15 cellular contexts compared by ENCODE assay signal in genomic region chr18:57619881-57620280, GRCh38. TPM values are rescaled to one million over a fixed set of nuclear protein-coding genes. Genes with fewer than 3 reads are reported as not detected.
A peak's percentile ranks its signal among the peaks of the same experiment; 100 is the strongest.
DNase-seq lines count a peak whose midpoint lies in the region; ATAC-seq and TF ChIP-seq lines count a peak whose summit lies in the region.
"Had no signal": no experiment of that assay in that cellular context is flagged by ENCODE, and none has a peak within 500 bp of the region (broad histone marks: within the 10 kb centered on the region; RNA-seq: fewer than 3 reads in every experiment).

No MANE protein-coding gene starts in this region.

- WGBS in GM23248 (ENCODE audit: low coverage in 1 of 2, low lambda C conversion rate in 2 of 2, missing lambda C conversion rate in 2 of 2), 2 experiments = 96 to 100% methylated on average over 3 of the region's 3 CpGs

- H3K27ac ChIP-seq in ACC112 (ENCODE audit: low read depth, low read length) (no peak overlapping the region), GM23248 (no peak overlapping the region)
- H3K27ac ChIP-seq: tibial nerve had no signal

- peak overlapping the region; percentile 79 for H3K4me3 ChIP-seq in ACC112 (ENCODE audit: low read depth, low read length)
- peak overlapping the region; percentile 84 for H3K4me3 ChIP-seq in GM23248

- no peak for ATAC-seq in activated CD8-positive, alpha-beta T cell treated with anti-CD3 and anti-CD28 coated beads for 36 hours
- ATAC-seq in HG02759 (IDR thresholded peaks at IDR 0.05; ENCODE audit: unreplicated experiment) (no peak), HG03139 (IDR thresholded peaks at IDR 0.05; ENCODE audit: unreplicated experiment) (no peak)
- ATAC-seq: sciatic nerve had no signal

- DNase-seq in GM23248 = peak; percentile 18
- no peak for DNase-seq in activated CD8-positive, alpha-beta T cell treated with anti-CD3 and anti-CD28 coated beads for 36 hours
- DNase-seq in kidney glomerular epithelial cell (lab: John Stamatoyannopoulos, UW) = peak; percentile 19
- DNase-seq in NCI-H1417 treated with DMSO at 0.1 percent for 48 hours (lab: John Stamatoyannopoulos, UW) = no peak
- no peak for DNase-seq in SW 1271 (lab: John Stamatoyannopoulos, UW)
- DNase-seq: activated CD8-positive, alpha-beta memory T cell treated with anti-CD3 and anti-CD28 coated beads, Interleukin-2, amount 50 U/mL, for 4 hours; central memory CD4-positive, alpha-beta T cell; NCI-H1436; NCI-H82; T-helper 1 cell had no signal

- H3K79me2 ChIP-seq in ACC112 (ENCODE audit: control insufficient read depth, insufficient read depth, low read length, unreplicated experiment) (peaks cover 47% of the 10 kb centered on the region), GM23248 (ENCODE audit: insufficient read depth) (peaks cover 66% of the 10 kb centered on the region)

- CTCF ChIA-PET in activated CD8-positive, alpha-beta T cell treated with anti-CD3 and anti-CD28 coated beads for 36 hours (lab: Charles Lee) = interaction anchor here (1.1 to 1.2 kb wide), 4 partner anchors 10 to 502 kb away, joined by 3 to 4 read pairs (median 3); no protein-coding TSS in a partner anchor

- peak overlapping the region; percentile 98 for H3K4me2 ChIP-seq in GM23248 (ENCODE audit: unreplicated experiment)

- H3K9me2 ChIP-seq in GM23248 (ENCODE audit: insufficient read depth) = no peaks in the 10 kb centered on the region

- in situ Hi-C loops in GM23248 (cut with MboI) = no loop called here

- no peaks in the 10 kb centered on the region for H4K20me1 ChIP-seq in GM23248 (ENCODE audit: insufficient read depth)

- TF ChIP-seq CTCF in activated CD8-positive, alpha-beta T cell treated with anti-CD3 and anti-CD28 coated beads for 36 hours (IDR thresholded peaks at IDR 0.05) = no peak

- intact Hi-C loops in activated CD8-positive, alpha-beta T cell treated with anti-CD3 and anti-CD28 coated beads for 36 hours (cut with micrococcal nuclease) = no loop called here

- POLR2A ChIA-PET in activated CD8-positive, alpha-beta T cell treated with anti-CD3 and anti-CD28 coated beads for 36 hours (lab: Charles Lee) = interaction anchor here (0.9 to 3.7 kb wide), 4 partner anchors 10 to 21 kb away, joined by 3 to 22 read pairs (median 4); no protein-coding TSS in a partner anchor

- peak overlapping the region; percentile 93 for H3K27ac Mint-ChIP-seq in activated CD8-positive, alpha-beta T cell treated with anti-CD3 and anti-CD28 coated beads for 36 hours

- H3F3A ChIP-seq in GM23248 (ENCODE audit: insufficient read depth) = no peaks in the 10 kb centered on the region

- H2AFZ ChIP-seq in ACC112 (ENCODE audit: low read length, unreplicated experiment) (no peak overlapping the region), GM23248 (no peak overlapping the region)

- H3K36me3 Mint-ChIP-seq in activated CD8-positive, alpha-beta T cell treated with anti-CD3 and anti-CD28 coated beads for 36 hours (ENCODE audit: low read depth) = peaks cover 36% of the 10 kb centered on the region

- no peaks in the 10 kb centered on the region for H3K9me3 ChIP-seq in GM23248 (ENCODE audit: low read depth)
- H3K9me3 ChIP-seq: tibial nerve had no signal

- peaks cover 27% of the 10 kb centered on the region for H3K4me1 Mint-ChIP-seq in activated CD8-positive, alpha-beta T cell treated with anti-CD3 and anti-CD28 coated beads for 36 hours (ENCODE audit: low read depth)

- H3K36me3 ChIP-seq in ACC112 (ENCODE audit: insufficient read depth, low read length) (peaks cover 9% of the 10 kb centered on the region), GM23248 (ENCODE audit: low read depth) (peaks cover 27% of the 10 kb centered on the region)

- H3K27me3 ChIP-seq in ACC112 (ENCODE audit: insufficient read depth, low read length) (no peaks in the 10 kb centered on the region), GM23248 (replicated peaks; ENCODE audit: insufficient read depth) (no peaks in the 10 kb centered on the region)
- H3K27me3 ChIP-seq: tibial nerve had no signal

- no peaks in the 10 kb centered on the region for H3K9me3 Mint-ChIP-seq in activated CD8-positive, alpha-beta T cell treated with anti-CD3 and anti-CD28 coated beads for 36 hours

- peak overlapping the region; percentile 91; the same call in 1 of the 2 replicates for H3K9ac ChIP-seq in GM23248

- H3K4me1 ChIP-seq in ACC112 (ENCODE audit: control insufficient read depth, insufficient read depth, low read length, unreplicated experiment) (peaks cover 13% of the 10 kb centered on the region), GM23248 (ENCODE audit: insufficient read depth) (peaks cover 17% of the 10 kb centered on the region)

- H3K27me3 Mint-ChIP-seq in activated CD8-positive, alpha-beta T cell treated with anti-CD3 and anti-CD28 coated beads for 36 hours = no peaks in the 10 kb centered on the region

- H3K4me3 Mint-ChIP-seq in activated CD8-positive, alpha-beta T cell treated with anti-CD3 and anti-CD28 coated beads for 36 hours = peak overlapping the region; percentile 86

RNA-seq across cellular contexts. Expression of gene NARS1, which starts 1.8 kb away (rescaled TPM):
- total RNA-seq in GM23248 (2014; rRNA removed; shearing (Covaris generic)) = 219 and 260 TPM in 2 replicates
- 197 and 201 TPM in 2 replicates for polyA plus RNA-seq in GM23248 (2016; fragmentation: Nextera tagmentation; extraction: Ambion mirVana)
- 100 to 1,000 TPM; 106 to 109 TPM for total RNA-seq in activated CD8-positive, alpha-beta T cell treated with anti-CD3 and anti-CD28 coated beads for 36 hours

RNA-seq across cellular contexts. Expression of gene FECH, which starts 33.4 kb away (rescaled TPM):
- 25.4 and 56.8 TPM in 2 replicates for total RNA-seq in GM23248 (2014; rRNA removed; shearing (Covaris generic))
- polyA plus RNA-seq in GM23248 (2016; fragmentation: Nextera tagmentation; extraction: Ambion mirVana) = 32.5 and 33.4 TPM in 2 replicates
- total RNA-seq in activated CD8-positive, alpha-beta T cell treated with anti-CD3 and anti-CD28 coated beads for 36 hours = 10 to 100 TPM; 25.5 to 28.8 TPM

Comparison
In these comparisons a context has a peak if more than half of its experiments do, and no peak if none do; other contexts are left out.
1. DNase-seq: peak in GM23248 (single experiment) and kidney glomerular epithelial cell (single experiment); none in activated CD8-positive, alpha-beta T cell treated with anti-CD3 and anti-CD28 coated beads for 36 hours (single experiment), NCI-H1417 treated with DMSO at 0.1 percent for 48 hours (single experiment) and SW 1271 (0 of 2).